12 cellular contexts compared by ENCODE assay signal in the genomic region with DNA sequence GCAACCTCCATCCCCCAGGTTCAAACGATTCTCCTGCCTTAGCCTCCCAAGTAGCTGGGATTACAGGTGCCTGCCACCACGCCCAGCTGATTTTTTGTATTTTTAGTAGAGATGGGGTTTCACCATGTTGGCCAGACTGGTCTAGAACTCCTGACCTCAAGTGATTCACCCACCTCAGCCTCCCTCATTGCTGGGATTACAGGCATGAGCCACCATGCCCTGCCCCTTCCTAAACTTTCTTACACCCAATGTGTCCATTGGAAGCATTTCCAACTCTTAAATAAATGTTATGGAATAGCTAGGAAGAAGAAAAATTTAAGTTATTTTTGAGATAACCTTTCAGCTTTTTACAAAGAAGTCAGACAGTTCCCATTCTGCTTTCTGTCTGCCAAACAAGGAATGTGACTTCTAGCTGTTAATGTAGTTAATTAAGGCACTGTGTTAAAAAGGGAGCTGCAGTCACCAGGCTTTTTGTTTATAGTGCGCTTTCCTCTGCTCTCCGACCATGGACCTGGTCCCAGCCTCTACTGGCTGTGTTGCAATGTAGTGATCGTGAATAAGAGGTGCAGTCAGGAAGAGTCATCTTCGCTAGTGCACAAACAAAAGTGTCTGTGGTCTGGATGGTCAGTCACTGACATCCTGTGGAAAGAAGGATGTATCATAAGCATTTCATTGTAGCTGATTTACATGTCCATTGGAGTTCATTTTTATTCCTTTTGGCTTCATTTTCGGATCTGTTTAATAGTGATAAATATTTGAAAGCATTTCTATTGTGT. TPM values are rescaled to one million over a fixed set of nuclear protein-coding genes. Genes with fewer than 3 reads are reported as not detected.
DNase-seq lines count a peak whose midpoint lies in the region; ATAC-seq, FAIRE-seq and TF ChIP-seq lines count a peak whose summit lies in the region.
"Had no signal": no experiment of that assay in that cellular context is flagged by ENCODE, and none has a peak within 500 bp of the region (broad histone marks: within the 10 kb centered on the region; RNA-seq: fewer than 3 reads in every experiment).

No MANE protein-coding gene starts in this region.

- H3K9me3 Mint-ChIP-seq in activated T-helper 17 cell treated with anti-CD3 and anti-CD28 coated beads, Interleukin-2, amount 50 U/mL, for 72 hours: no peaks in the 10 kb centered on the region
- H3K9me3 Mint-ChIP-seq: neural progenitor cell had no signal

- no peaks in the 10 kb centered on the region for H3K27me3 Mint-ChIP-seq in activated T-helper 17 cell treated with anti-CD3 and anti-CD28 coated beads, Interleukin-2, amount 50 U/mL, for 72 hours
- H3K27me3 Mint-ChIP-seq: CD4-positive, CD25-positive, alpha-beta regulatory T cell had no signal

- H3K36me3 Mint-ChIP-seq in activated T-helper 17 cell treated with anti-CD3 and anti-CD28 coated beads, Interleukin-2, amount 50 U/mL, for 72 hours (ENCODE audit: low read depth): peaks cover 75% of the 10 kb centered on the region

- peaks cover 18% of the 10 kb centered on the region for H4K20me1 ChIP-seq in hepatocyte (ENCODE audit: insufficient read depth, poor library complexity, severe bottlenecking)

- no peak overlapping the region for H3K4me3 Mint-ChIP-seq in activated T-helper 17 cell treated with anti-CD3 and anti-CD28 coated beads, Interleukin-2, amount 50 U/mL, for 72 hours
- H3K4me3 Mint-ChIP-seq: neural progenitor cell had no signal

- 83% methylated on average over 7 of the region's 7 CpGs for WGBS in hepatocyte (ENCODE audit: low lambda C conversion rate, missing lambda C conversion rate)

- no peaks in the 10 kb centered on the region for H3K27me3 ChIP-seq in hepatocyte
- H3K27me3 ChIP-seq: neural progenitor cell had no signal

- TF ChIP-seq CTCF in hepatocyte (IDR thresholded peaks at IDR 0.05; ENCODE audit: poor library complexity): no peak

- no peak overlapping the region for H2AFZ ChIP-seq in hepatocyte
- H2AFZ ChIP-seq: neural progenitor cell had no signal

- H3K4me3 ChIP-seq in hepatocyte: no peak overlapping the region
- H3K4me3 ChIP-seq: neural progenitor cell had no signal

- TF ChIP-seq POLR2A in H54 (IDR thresholded peaks at IDR 0.05; ENCODE audit: low read depth, low read length): no peak

- peaks cover 13% of the 10 kb centered on the region for H3K4me1 ChIP-seq in hepatocyte (ENCODE audit: insufficient read depth)

- H3K4me1 Mint-ChIP-seq in activated T-helper 17 cell treated with anti-CD3 and anti-CD28 coated beads, Interleukin-2, amount 50 U/mL, for 72 hours: peaks cover 33% of the 10 kb centered on the region

- H3K9me3 ChIP-seq in hepatocyte (ENCODE audit: low read depth): no peaks in the 10 kb centered on the region

- H3K27ac ChIP-seq in hepatocyte: peak overlapping the region; percentile 4
- H3K27ac ChIP-seq: neural progenitor cell had no signal

- DNase-seq in A172 (ENCODE audit: low spot score) (peak; percentile 77), H54 (ENCODE audit: insufficient read length, low spot score) (peak; percentile 45), hepatocyte (ENCODE audit: low spot score) (no peak), HTR-8/SVneo (ENCODE audit: insufficient read length, low spot score) (no peak), DMS153 (lab: John Stamatoyannopoulos, UW) (no peak)
- DNase-seq: activated CD4-positive, alpha-beta T cell treated with anti-CD3 and anti-CD28 coated beads, Interleukin-2, amount 50 U/mL, for 4 hours; aorta; CD4-positive, CD25-positive, alpha-beta regulatory T cell had no signal

- no peaks in the 10 kb centered on the region for H3K9me2 ChIP-seq in hepatocyte (replicated peaks; ENCODE audit: insufficient read depth)

- FAIRE-seq in H54 (lab: Jason Lieb, UNC) (no peak), HTR-8/SVneo (lab: Jason Lieb, UNC) (no peak)

- H3K36me3 ChIP-seq in hepatocyte (replicated peaks; ENCODE audit: insufficient read depth, low read depth): no peaks in the 10 kb centered on the region
- H3K36me3 ChIP-seq: neural progenitor cell had no signal

- ATAC-seq in activated T-helper 17 cell treated with anti-CD3 and anti-CD28 coated beads, Interleukin-2, amount 50 U/mL, for 72 hours (replicated peaks): peak; percentile 60
- no peak for ATAC-seq in GM18519 (IDR thresholded peaks at IDR 0.05; ENCODE audit: low FRiP score, unreplicated experiment)
- no peak for ATAC-seq in GM19328 (IDR thresholded peaks at IDR 0.05; ENCODE audit: unreplicated experiment)

- no peak overlapping the region for H3K4me2 ChIP-seq in hepatocyte
- H3K4me2 ChIP-seq: neural progenitor cell had no signal

- peaks cover 94% of the 10 kb centered on the region for H3K79me2 ChIP-seq in hepatocyte

- peak overlapping the region; percentile 12 for H3K27ac Mint-ChIP-seq in activated T-helper 17 cell treated with anti-CD3 and anti-CD28 coated beads, Interleukin-2, amount 50 U/mL, for 72 hours
- H3K27ac Mint-ChIP-seq: neural progenitor cell had no signal

RNA-seq across cellular contexts. Expression of gene USP10, which starts 39.7 kb away (rescaled TPM):
- 76.5 and 106 TPM in 2 replicates for total RNA-seq in A172 (2014; rRNA removed; shearing (Covaris generic))
- total RNA-seq in activated T-helper 17 cell treated with anti-CD3 and anti-CD28 coated beads, Interleukin-2, amount 50 U/mL, for 72 hours: 100 to 1,000 TPM in 1 of 2 donors, 10 to 100 TPM in 1; 93.4 to 127 TPM
- total RNA-seq in hepatocyte: 50.3 and 53.1 TPM in 2 replicates
- polyA plus RNA-seq in hepatocyte: 54.8 and 62.4 TPM in 2 replicates

Comparison
In these comparisons a context has a peak if more than half of its experiments do, and no peak if none do; other contexts are left out.
1. DNase-seq: peak in A172 (single experiment) and H54 (single experiment); none in hepatocyte (single experiment), HTR-8/SVneo (single experiment) and DMS153 (single experiment).